Comparison of ENCODE assay signal across 8 cellular contexts in genomic region chr4:151408630-151409469, GRCh38. TPM values are rescaled to one million over a fixed set of nuclear protein-coding genes. Genes with fewer than 3 reads are reported as not detected.
DNase-seq lines count a peak whose midpoint lies in the region; ATAC-seq and TF ChIP-seq lines count a peak whose summit lies in the region.

Gene FHIP1A (plus strand): TSS chr4:151409176. CDS start chr4:151566260, 157,084 bp downstream.

- CTCF ChIA-PET in A673 (lab: Charles Lee), result no interaction called here

- H3K27ac ChIP-seq in A673 (ENCODE audit: low read depth, low read length, poor library complexity, severe bottlenecking) (no peak within 1 kb of the TSS), ectodermal cell (ENCODE audit: insufficient read depth, low read depth, low read length, poor library complexity, severe bottlenecking) (no peak within 1 kb of the TSS)

- POLR2A ChIA-PET in A673 (lab: Charles Lee; ENCODE audit: low non-redundant PET), result interaction anchor here (0.6 kb wide), 1 partner anchor 179 kb away, joined by 4 read pairs; no protein-coding TSS in a partner anchor

- H3K27me3 ChIP-seq in A673 (replicated peaks; ENCODE audit: insufficient read depth, low read depth, low read length, poor library complexity) (peaks cover 4% of the 10 kb centered on the region), ectodermal cell (ENCODE audit: control insufficient read depth, insufficient read depth, low read length, poor library complexity, severe bottlenecking) (peaks cover 42% of the 10 kb centered on the region)

- intact Hi-C loops in A673 (cut with micrococcal nuclease; ENCODE audit: unreplicated experiment), result no loop called here

- H3K36me3 ChIP-seq in A673 (ENCODE audit: insufficient read depth, low read length, poor library complexity, severe bottlenecking), result no peaks in the 10 kb centered on the region
- no peaks in the 10 kb centered on the region for H3K36me3 ChIP-seq in ectodermal cell (ENCODE audit: control insufficient read depth, insufficient read depth, low read length)

- H3K4me3 ChIP-seq in A673 (ENCODE audit: low read depth, low read length, poor library complexity, severe bottlenecking) (peak within 1 kb of the TSS; percentile 48), ectodermal cell (ENCODE audit: insufficient read depth, low read depth, low read length) (peak within 1 kb of the TSS; percentile 59)

- H3K4me1 ChIP-seq in A673 (ENCODE audit: insufficient read depth, low read length, poor library complexity, severe bottlenecking) (peaks cover 7% of the 10 kb centered on the region), ectodermal cell (ENCODE audit: control insufficient read depth, insufficient read depth, low read length) (no peaks in the 10 kb centered on the region)

- ATAC-seq in HG03039 (IDR thresholded peaks at IDR 0.05; ENCODE audit: unreplicated experiment), result peak; percentile 77

- TF ChIP-seq CTCF in A673 (conservative IDR thresholded peaks at IDR 0.05; ENCODE audit: low read depth, low read length), result no peak

- peak; percentile 21 for TF ChIP-seq POLR2A in GM18526 (IDR thresholded peaks at IDR 0.05; ENCODE audit: extremely low read depth, insufficient read length)

- no TSS peak for BruUV-seq in A673 (replicated peaks; lab: Mats Ljungman, UMichigan)

- whole genome bisulfite sequencing in ectodermal cell, 2 experiments, result 1 to 2% methylated on average over 67 to 84 of the region's 84 CpGs

- no peaks in the 10 kb centered on the region for H3K9me3 ChIP-seq in A673 (ENCODE audit: low read depth, low read length, poor library complexity, severe bottlenecking)
- no peaks in the 10 kb centered on the region for H3K9me3 ChIP-seq in ectodermal cell (ENCODE audit: control insufficient read depth, low read length)

- DNase-seq in A673 (ENCODE audit: low spot score) (peak; percentile 70), NCI-H2196 treated with DMSO at 0.1 percent for 48 hours (lab: John Stamatoyannopoulos, UW; ENCODE audit: unreplicated experiment) (peak; percentile 50), lung microvascular endothelial cell (ENCODE audit: low read depth in 2 of 2) (peak; percentile 47 to 50)
- peak; percentile 72 to 78 for DNase-seq in activated CD4-positive, alpha-beta T cell treated with anti-CD3 and anti-CD28 coated beads, Interleukin-2, amount 50 U/mL, for 48 hours
- peak; percentile 39 for DNase-seq in stimulated activated CD8-positive, alpha-beta memory T cell treated with anti-CD3 and anti-CD28 coated beads, Interleukin-12 subunit alpha, Interleukin-12 subunit beta, amount 100 ng/mL, for 24 hours (ENCODE audit: extremely low read depth)

RNA-seq across cellular contexts. Expression of gene FHIP1A, which starts in this region (rescaled TPM):
- total RNA-seq in A673 (2021) (0.13 and 0.31 TPM in 2 replicates), lung microvascular endothelial cell (0.22 and 0.60 TPM in 2 replicates)
- 4.8 TPM for polyA plus RNA-seq in ectodermal cell (2013, experiment 1 of 4)
- polyA plus RNA-seq in ectodermal cell (2013, experiment 2 of 4), result 7.1 TPM
- 2.9 TPM for polyA plus RNA-seq in ectodermal cell (2013, experiment 3 of 4)
- 2.7 TPM for polyA plus RNA-seq in ectodermal cell (2013, experiment 4 of 4)

Comparison
In these comparisons a context has a peak if more than half of its experiments do, and no peak if none do; other contexts are left out.
1. Peak in DNase-seq and H3K4me3 ChIP-seq in A673; RNA of the gene not detected or under 1 TPM.
2. Peak in DNase-seq in lung microvascular endothelial cell; RNA of the gene not detected or under 1 TPM.